Comparison of ENCODE assay signal across 1 cellular context in genomic region chr19:1286451-1286858, GRCh38.
TF ChIP-seq lines count a peak whose summit lies in the region.

No MANE protein-coding gene starts in this region.

TF ChIP-seq in neural cell, 6 proteins besides CTCF, POLR2A, EP300 and RAD21:
- no peak for TF ChIP-seq SMC3 (conservative IDR thresholded peaks at IDR 0.05; ENCODE audit: poor library complexity)
- no peak for TF ChIP-seq EZH2 (IDR thresholded peaks at IDR 0.05; ENCODE audit: borderline replicate concordance, insufficient read depth, low read length, poor library complexity, severe bottlenecking)
- TF ChIP-seq REST (IDR thresholded peaks at IDR 0.05; ENCODE audit: borderline replicate concordance) = no peak
- TF ChIP-seq POLR2AphosphoS5 (IDR thresholded peaks at IDR 0.05) = no peak
- TF ChIP-seq TAF1 (IDR thresholded peaks at IDR 0.05; ENCODE audit: low read depth) = no peak
- no peak for TF ChIP-seq MXI1 (conservative IDR thresholded peaks at IDR 0.05; ENCODE audit: poor library complexity, severe bottlenecking)
